In the genomic region with DNA sequence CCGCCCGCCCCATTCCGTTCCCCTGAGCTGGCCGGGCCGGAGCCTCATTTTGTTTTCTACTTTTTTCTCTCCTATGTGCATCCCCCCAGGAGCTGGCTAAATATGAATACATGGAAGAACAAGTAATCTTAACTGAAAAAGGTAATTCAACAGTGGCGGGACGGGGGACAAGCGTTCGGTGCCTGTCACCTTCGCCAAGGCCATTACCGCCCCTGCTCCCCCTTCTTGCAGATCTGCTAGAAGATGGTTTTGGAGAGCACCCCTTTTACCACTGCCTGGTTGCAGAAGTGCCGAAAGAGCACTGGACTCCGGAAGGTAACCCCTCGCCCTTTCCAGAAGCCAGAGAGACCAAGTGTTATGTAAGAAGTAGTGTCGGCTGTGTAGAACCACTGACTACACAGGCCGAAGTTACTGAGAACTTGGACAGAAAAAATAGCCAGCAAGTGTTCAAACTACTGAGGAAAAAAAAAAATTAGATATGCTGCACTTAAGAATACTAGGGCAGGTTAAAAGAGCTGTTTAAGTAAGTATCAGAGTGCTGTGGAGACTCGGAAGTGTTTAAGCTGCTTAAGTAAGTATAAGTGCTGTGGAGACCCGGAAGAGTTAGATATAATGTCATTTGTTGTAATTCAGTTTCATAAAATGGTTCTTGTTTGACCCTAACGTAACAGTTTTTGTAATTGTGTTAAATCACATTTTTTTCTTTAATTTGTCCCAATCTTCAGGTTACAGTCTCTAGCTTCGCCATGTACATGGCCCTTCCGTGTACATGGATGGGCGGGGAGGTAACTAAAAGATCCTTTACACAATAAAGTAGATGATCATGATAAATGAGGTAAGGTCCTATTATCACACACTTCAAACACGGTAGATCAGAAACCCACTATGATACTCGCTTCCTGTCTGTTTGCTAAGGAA, we compare ENCODE assay signal across 8 cellular contexts.
DNase-seq lines count a peak whose midpoint lies in the region; ATAC-seq and TF ChIP-seq lines count a peak whose summit lies in the region.

No MANE protein-coding gene starts in this region.

- peak; percentile 25 for DNase-seq in GM06990 (ENCODE audit: extremely low read depth, insufficient read length)
- DNase-seq in OCI-M1 (lab: John Stamatoyannopoulos, UW), result peak; percentile 59
- no peak for DNase-seq in GM10266 (ENCODE audit: extremely low spot score)
- DNase-seq in DMS 273 treated with DMSO at 0.1 percent for 48 hours (lab: John Stamatoyannopoulos, UW), result no peak
- no peak for DNase-seq in GM19238 (ENCODE audit: insufficient read length, low spot score)

- H3K27me3 ChIP-seq in GM06990 (replicated peaks; ENCODE audit: control insufficient read depth, insufficient read depth, low read length) (no peaks in the 10 kb centered on the region), mucosa of stomach (ENCODE audit: control insufficient read depth, insufficient read depth, low read length) (no peaks in the 10 kb centered on the region)

- H3K27me3 Mint-ChIP-seq in dendritic cell treated with granulocyte-macrophage colony-stimulating factor and Interleukin-4, amounts not matched to agents 40 ng/mL and 50 ng/mL, for 4 days, result no peaks in the 10 kb centered on the region

- H3K9me3 ChIP-seq in mucosa of stomach (ENCODE audit: control insufficient read depth, low read length), result no peaks in the 10 kb centered on the region

- intact Hi-C loops in dendritic cell treated with granulocyte-macrophage colony-stimulating factor and Interleukin-4, amounts not matched to agents 40 ng/mL and 50 ng/mL, for 4 days (cut with micrococcal nuclease), result loop anchor here (1.0 to 5.0 kb wide), 3 partner anchors 52 to 98 kb away; no protein-coding TSS in a partner anchor

- ATAC-seq in GM19395 (IDR thresholded peaks at IDR 0.05; ENCODE audit: unreplicated experiment), result no peak

- H3K4me3 ChIP-seq in GM06990 (replicated peaks; ENCODE audit: low read depth, low read length), result peak overlapping the region; percentile 71
- H3K4me3 ChIP-seq in mucosa of stomach (ENCODE audit: low read length), result peak overlapping the region; percentile 53

- H3K4me3 Mint-ChIP-seq in dendritic cell treated with granulocyte-macrophage colony-stimulating factor and Interleukin-4, amounts not matched to agents 40 ng/mL and 50 ng/mL, for 4 days, result peak overlapping the region; percentile 86

- no peak for TF ChIP-seq CTCF in GM06990 (IDR thresholded peaks at IDR 0.05; ENCODE audit: insufficient read depth, low read length, poor library complexity, severe bottlenecking)
- no peak for TF ChIP-seq CTCF in GM10266 (IDR thresholded peaks at IDR 0.05; ENCODE audit: control insufficient read depth, insufficient read depth, low read depth, missing control alignments)

- peak overlapping the region; percentile 95 for H3K9ac ChIP-seq in mucosa of stomach (ENCODE audit: low read length)

- peaks cover 12% of the 10 kb centered on the region for H3K4me1 Mint-ChIP-seq in dendritic cell treated with granulocyte-macrophage colony-stimulating factor and Interleukin-4, amounts not matched to agents 40 ng/mL and 50 ng/mL, for 4 days (ENCODE audit: low read depth)

- no peaks in the 10 kb centered on the region for H3K36me3 ChIP-seq in GM06990 (ENCODE audit: control insufficient read depth, insufficient read depth, low read length)
- H3K36me3 ChIP-seq in mucosa of stomach (ENCODE audit: control insufficient read depth, insufficient read depth, low read length), result no peaks in the 10 kb centered on the region

- peak overlapping the region; percentile 94 for H3K27ac Mint-ChIP-seq in dendritic cell treated with granulocyte-macrophage colony-stimulating factor and Interleukin-4, amounts not matched to agents 40 ng/mL and 50 ng/mL, for 4 days

- H3K36me3 Mint-ChIP-seq in dendritic cell treated with granulocyte-macrophage colony-stimulating factor and Interleukin-4, amounts not matched to agents 40 ng/mL and 50 ng/mL, for 4 days (ENCODE audit: low read depth), result peaks cover 39% of the 10 kb centered on the region

- H3K9me3 Mint-ChIP-seq in dendritic cell treated with granulocyte-macrophage colony-stimulating factor and Interleukin-4, amounts not matched to agents 40 ng/mL and 50 ng/mL, for 4 days, result no peaks in the 10 kb centered on the region

- no peaks in the 10 kb centered on the region for H3K4me1 ChIP-seq in mucosa of stomach (ENCODE audit: control insufficient read depth, insufficient read depth, low read length)

Comparison
In these comparisons a context has a peak if more than half of its experiments do, and no peak if none do; other contexts are left out.
1. DNase-seq: peak in GM06990 (single experiment) and OCI-M1 (single experiment); none in GM10266 (single experiment), DMS 273 treated with DMSO at 0.1 percent for 48 hours (single experiment) and GM19238 (single experiment).